In the genomic region with DNA sequence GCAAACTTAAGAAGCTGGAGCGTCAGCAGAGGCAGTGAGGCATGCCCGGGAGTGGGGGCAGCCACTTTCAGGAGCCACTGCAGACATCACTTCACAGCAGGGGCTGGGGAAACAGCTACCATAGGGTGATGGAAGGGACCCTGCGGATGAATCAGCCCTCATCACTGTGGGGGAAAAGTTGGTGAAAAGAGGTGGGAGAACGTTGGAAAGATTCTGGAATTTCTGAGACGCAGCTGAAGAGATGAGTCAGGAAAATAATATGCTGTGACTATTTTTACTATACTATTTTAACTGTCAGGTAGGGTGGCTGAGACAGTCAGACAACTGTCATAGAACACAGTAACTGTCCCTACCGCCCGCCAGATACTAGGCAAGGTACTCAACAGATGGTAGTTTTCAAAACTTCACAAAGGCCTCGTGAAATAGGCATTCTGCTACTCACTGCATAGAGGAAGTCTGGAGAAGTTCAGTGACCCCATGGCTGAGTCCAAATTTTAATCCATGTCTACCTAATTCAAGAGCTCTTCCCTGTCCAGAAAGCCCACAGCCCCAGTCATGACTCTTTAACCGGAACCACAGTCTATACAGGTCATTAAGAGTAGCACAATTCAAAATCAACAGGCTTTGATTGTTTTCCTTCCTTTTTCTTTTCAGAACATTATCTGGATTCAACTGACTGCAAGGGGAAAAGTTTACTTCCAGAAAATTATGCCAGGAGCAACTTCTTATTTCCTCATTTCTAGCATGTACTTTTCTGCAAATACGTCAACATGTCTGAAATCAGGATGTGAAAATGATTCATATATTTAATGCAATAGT, we compare ENCODE assay signal across 12 cellular contexts. TPM values are rescaled to one million over a fixed set of nuclear protein-coding genes. Genes with fewer than 3 reads are reported as not detected.
DNase-seq lines count a peak whose midpoint lies in the region; ATAC-seq and TF ChIP-seq lines count a peak whose summit lies in the region.
"Had no signal": no experiment of that assay in that cellular context is flagged by ENCODE, and none has a peak within 500 bp of the region (broad histone marks: within the 10 kb centered on the region; RNA-seq: fewer than 3 reads in every experiment).

No MANE protein-coding gene starts in this region.

- no peak overlapping the region for H3K4me3 ChIP-seq in astrocyte of the cerebellum (ENCODE audit: low read depth, low read length)
- H3K4me3 ChIP-seq in kidney epithelial cell (ENCODE audit: low read depth, low read length) = no peak overlapping the region
- no peak overlapping the region for H3K4me3 ChIP-seq in skin epidermis
- H3K4me3 ChIP-seq: colonic mucosa had no signal

- H3K27me3 ChIP-seq in kidney epithelial cell (ENCODE audit: control insufficient read depth, insufficient read depth, low read length) = no peaks in the 10 kb centered on the region
- H3K27me3 ChIP-seq: colonic mucosa had no signal

- H3K36me3 Mint-ChIP-seq in HFFc6 (ENCODE audit: low read depth) = no peaks in the 10 kb centered on the region
- H3K36me3 Mint-ChIP-seq in stimulated activated effector memory CD8-positive, alpha-beta T cell treated with anti-CD3 and anti-CD28 coated beads, Interleukin-12 subunit alpha, Interleukin-12 subunit beta, amount 100 ng/mL, for 72 hours = no peaks in the 10 kb centered on the region

- peak overlapping the region in 11 of 21 experiments; percentile 5 to 81 (median 34) for H3K27ac ChIP-seq in skin epidermis
- H3K27ac ChIP-seq: colonic mucosa had no signal

- H3K36me3 ChIP-seq in kidney epithelial cell (ENCODE audit: control insufficient read depth, insufficient read depth, low read length) = no peaks in the 10 kb centered on the region
- H3K36me3 ChIP-seq: colonic mucosa had no signal

- no peak for ATAC-seq in stimulated activated effector memory CD8-positive, alpha-beta T cell treated with anti-CD3 and anti-CD28 coated beads, Interleukin-12 subunit alpha, Interleukin-12 subunit beta, amount 100 ng/mL, for 72 hours
- ATAC-seq: stimulated activated naive CD8-positive, alpha-beta T cell treated with anti-CD3 and anti-CD28 coated beads, Interleukin-15, amount 100 ng/mL, for 72 hours had no signal

- H3K4me3 Mint-ChIP-seq in HFFc6 = peak overlapping the region; percentile 33; the same call in 1 of the 2 replicates
- H3K4me3 Mint-ChIP-seq in stimulated activated effector memory CD8-positive, alpha-beta T cell treated with anti-CD3 and anti-CD28 coated beads, Interleukin-12 subunit alpha, Interleukin-12 subunit beta, amount 100 ng/mL, for 72 hours = no peak overlapping the region
- H3K4me3 Mint-ChIP-seq: stimulated activated naive CD8-positive, alpha-beta T cell treated with anti-CD3 and anti-CD28 coated beads, Interleukin-15, amount 100 ng/mL, for 72 hours had no signal

- peaks cover 16% of the 10 kb centered on the region; the same call in 1 of the 2 replicates for H3K4me1 Mint-ChIP-seq in HFFc6 (ENCODE audit: low read depth)
- H3K4me1 Mint-ChIP-seq in stimulated activated effector memory CD8-positive, alpha-beta T cell treated with anti-CD3 and anti-CD28 coated beads, Interleukin-12 subunit alpha, Interleukin-12 subunit beta, amount 100 ng/mL, for 72 hours = no peaks in the 10 kb centered on the region
- H3K4me1 Mint-ChIP-seq: stimulated activated naive CD8-positive, alpha-beta T cell treated with anti-CD3 and anti-CD28 coated beads, Interleukin-15, amount 100 ng/mL, for 72 hours had no signal

- peaks cover 8% of the 10 kb centered on the region; the same call in 1 of the 2 replicates for H3K9me3 Mint-ChIP-seq in HFFc6
- H3K9me3 Mint-ChIP-seq in stimulated activated effector memory CD8-positive, alpha-beta T cell treated with anti-CD3 and anti-CD28 coated beads, Interleukin-12 subunit alpha, Interleukin-12 subunit beta, amount 100 ng/mL, for 72 hours = no peaks in the 10 kb centered on the region
- H3K9me3 Mint-ChIP-seq: stimulated activated naive CD8-positive, alpha-beta T cell treated with anti-CD3 and anti-CD28 coated beads, Interleukin-15, amount 100 ng/mL, for 72 hours had no signal

- TF ChIP-seq CTCF in HFFc6 (IDR thresholded peaks at IDR 0.05) (no peak), astrocyte of the cerebellum (IDR thresholded peaks at IDR 0.05; ENCODE audit: low read depth, low read length, missing control alignments) (no peak), kidney epithelial cell (IDR thresholded peaks at IDR 0.05; ENCODE audit: insufficient read depth, low read length, poor library complexity, severe bottlenecking) (no peak)

- DNase-seq in HFFc6 (no peak), astrocyte of the cerebellum (ENCODE audit: low read depth) (peak; percentile 13), kidney epithelial cell (ENCODE audit: low read depth) (peak; percentile 26), COLO829 (ENCODE audit: low spot score) (no peak)
- no peak for DNase-seq in stimulated activated effector memory CD8-positive, alpha-beta T cell treated with anti-CD3 and anti-CD28 coated beads, Interleukin-12 subunit alpha, Interleukin-12 subunit beta, amount 100 ng/mL, for 72 hours (ENCODE audit: low spot score in 2 of 2)
- DNase-seq in activated naive CD4-positive, alpha-beta T cell (lab: John Stamatoyannopoulos, UW) = no peak
- DNase-seq: activated effector memory CD4-positive, alpha-beta T cell treated with Interleukin-2 at 50 U/mL for 16 hours; colonic mucosa; COR-L47; KBM-7; stimulated activated naive CD8-positive, alpha-beta T cell treated with anti-CD3 and anti-CD28 coated beads, Interleukin-15, amount 100 ng/mL, for 72 hours had no signal

- no peaks in the 10 kb centered on the region for H3K27me3 Mint-ChIP-seq in HFFc6 (ENCODE audit: insufficient read depth)

- H3K27ac Mint-ChIP-seq in HFFc6 = peak overlapping the region; percentile 48; the same call in 1 of the 2 replicates
- H3K27ac Mint-ChIP-seq in stimulated activated effector memory CD8-positive, alpha-beta T cell treated with anti-CD3 and anti-CD28 coated beads, Interleukin-12 subunit alpha, Interleukin-12 subunit beta, amount 100 ng/mL, for 72 hours = no peak overlapping the region
- H3K27ac Mint-ChIP-seq: stimulated activated naive CD8-positive, alpha-beta T cell treated with anti-CD3 and anti-CD28 coated beads, Interleukin-15, amount 100 ng/mL, for 72 hours had no signal

- in situ Hi-C loops in astrocyte of the cerebellum (cut with HindIII; ENCODE audit: low sequenced_read_pairs) = no loop called here

RNA-seq across cellular contexts. Expression of gene EPB41L3, which starts 39.3 kb away (rescaled TPM):
- total RNA-seq in HFFc6 (2021; fragmentation: NEBNext Ultra II Directional; extraction: Animal tissue kit (Norgen Biotek cat#: 25700)) = 10 to 100 TPM in 2 of 6 experiments, 1 to 10 TPM in 4; 1.3 to 17.0 (median 1.8) TPM
- total RNA-seq in kidney epithelial cell = 37.4 and 43.0 TPM in 2 replicates

Comparison
In these comparisons a context has a peak if more than half of its experiments do, and no peak if none do; other contexts are left out.
1. DNase-seq: peak in astrocyte of the cerebellum (single experiment) and kidney epithelial cell (single experiment); none in HFFc6 (single experiment), stimulated activated effector memory CD8-positive, alpha-beta T cell treated with anti-CD3 and anti-CD28 coated beads, Interleukin-12 subunit alpha, Interleukin-12 subunit beta, amount 100 ng/mL, for 72 hours (0 of 2), activated naive CD4-positive, alpha-beta T cell (0 of 4) and COLO829 (single experiment).